Comparison of ENCODE assay signal across 18 cellular contexts in the genomic region with DNA sequence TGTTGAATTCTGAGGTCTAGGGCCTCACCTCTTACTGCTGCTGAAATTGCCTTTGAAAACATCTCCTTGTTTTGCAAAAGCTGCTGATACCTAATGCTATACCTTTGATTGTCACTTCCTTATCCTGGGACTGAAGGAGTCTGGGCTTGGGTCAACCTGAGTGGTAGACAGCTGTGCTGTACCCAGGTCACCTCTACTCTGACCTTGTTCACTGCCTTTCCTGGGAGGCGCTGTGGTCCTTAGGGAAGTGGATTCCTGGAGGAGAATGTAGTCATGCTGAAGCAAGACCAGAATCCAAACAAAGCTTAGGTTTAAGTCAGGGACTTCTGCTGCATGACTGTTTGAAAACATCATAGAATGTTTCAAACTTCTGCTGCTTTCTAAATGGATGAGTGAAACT.
DNase-seq lines count a peak whose midpoint lies in the region; ATAC-seq and TF ChIP-seq lines count a peak whose summit lies in the region.
"Had no signal": no experiment of that assay in that cellular context is flagged by ENCODE, and none has a peak within 500 bp of the region (broad histone marks: within the 10 kb centered on the region; RNA-seq: fewer than 3 reads in every experiment).

No MANE protein-coding gene starts in this region.

- no peak for TF ChIP-seq POLR2A in IMR-90 (IDR thresholded peaks at IDR 0.05; ENCODE audit: low read depth, low read length)
- TF ChIP-seq POLR2A in gastroesophageal sphincter (IDR thresholded peaks at IDR 0.05), result no peak

- H3K4me1 ChIP-seq in IMR-90 (ENCODE audit: control insufficient read depth, insufficient read depth, low read length) (peaks cover 8% of the 10 kb centered on the region), trophoblast cell (ENCODE audit: control insufficient read depth in 1 of 2, insufficient read depth in 2 of 2, low read length in 2 of 2) (peaks cover 0 to 2% of the 10 kb centered on the region in 2 experiments), gastroesophageal sphincter (no peaks in the 10 kb centered on the region)
- H3K4me1 ChIP-seq: HAP-1 had no signal

- H4K12ac ChIP-seq in trophoblast cell (ENCODE audit: low read depth, low read length), result no peak overlapping the region

- H2BK120ac ChIP-seq in IMR-90 (ENCODE audit: low read depth, low read length) (peak overlapping the region; percentile 72), trophoblast cell (ENCODE audit: insufficient read depth, low read length, poor library complexity) (no peak overlapping the region)

- peaks cover 3% of the 10 kb centered on the region; the same call in 1 of the 2 replicates for H3K9me1 ChIP-seq in IMR-90 (ENCODE audit: insufficient read depth, low read length)

- H4K20me1 ChIP-seq in IMR-90 (ENCODE audit: insufficient read depth, low read length), result no peaks in the 10 kb centered on the region

- H4K91ac ChIP-seq in IMR-90 (ENCODE audit: insufficient read depth, low read depth, low read length), result peak overlapping the region; percentile 71
- no peak overlapping the region for H4K91ac ChIP-seq in trophoblast cell (ENCODE audit: low read depth, low read length)

- intact Hi-C loops in IMR-90 (cut with micrococcal nuclease), result no loop called here

- H3K56ac ChIP-seq in IMR-90 (ENCODE audit: extremely low read depth, insufficient read depth, low read length), result no peak overlapping the region

- dilution Hi-C loops in IMR-90 (cut with HindIII; ENCODE audit: low sequenced_read_pairs, unreplicated experiment), result no loop called here

- H3K27me3 ChIP-seq in IMR-90 (ENCODE audit: control insufficient read depth, insufficient read depth, low read length), result no peaks in the 10 kb centered on the region
- no peaks in the 10 kb centered on the region for H3K27me3 ChIP-seq in trophoblast cell (ENCODE audit: insufficient read depth, low read length)
- H3K27me3 ChIP-seq in gastroesophageal sphincter, result no peaks in the 10 kb centered on the region

- in situ Hi-C loops in IMR-90 (cut with MboI; ENCODE audit: low sequenced_read_pairs), result no loop called here

- POLR2A ChIA-PET in IMR-90 (lab: Charles Lee; ENCODE audit: unreplicated experiment), result interaction anchor here (0.6 kb wide), 1 partner anchor 42 kb away, joined by 3 read pairs; no protein-coding TSS in a partner anchor
- POLR2A ChIA-PET in T-cell (lab: Charles Lee), result no interaction called here

- ATAC-seq in IMR-90 (ENCODE audit: low read depth) (peak; percentile 88), T-cell (replicated peaks in 1 of 4) (no peak), gastroesophageal sphincter (no peak)

- H3K9ac ChIP-seq in IMR-90 (ENCODE audit: low read depth, low read length), result no peak overlapping the region
- no peak overlapping the region for H3K9ac ChIP-seq in trophoblast cell (ENCODE audit: low read length)
- H3K9ac ChIP-seq: GM23248 had no signal

- CTCF ChIA-PET in IMR-90 (lab: Yijun Ruan, JAX) (interaction anchor here (0.6 kb wide), 6 partner anchors 10 to 1687 kb away, joined by 3 to 8 read pairs (median 4); no protein-coding TSS in a partner anchor), T-cell (lab: Charles Lee) (no interaction called here)

- peak overlapping the region; percentile 53; the same call in 1 of the 2 replicates for H3K4me2 ChIP-seq in IMR-90 (ENCODE audit: low read depth, low read length)
- no peak overlapping the region for H3K4me2 ChIP-seq in trophoblast cell (ENCODE audit: low read length)

- WGBS in IMR-90 (ENCODE audit: extremely low coverage in 2 of 2, insufficient read length in 1 of 2), 2 experiments, result no CpG with 5 or more reads among the region's 1 CpG
- WGBS in trophoblast cell (ENCODE audit: extremely low coverage, insufficient coverage, insufficient read length), result no CpG with 5 or more reads among the region's 1 CpG
- WGBS in gastroesophageal sphincter (ENCODE audit: low coverage in 1 of 2), 2 donors, result 60% methylated on average over 1 of the region's 1 CpG; no CpG with 5 or more reads in 1 of the 2 donors

- peak overlapping the region in 1 of 2 experiments; percentile 68; a peak in 2 of 4 replicates for H4K8ac ChIP-seq in IMR-90 (ENCODE audit: low read depth in 2 of 2, low read length in 2 of 2)
- H4K8ac ChIP-seq in trophoblast cell (ENCODE audit: low read depth, low read length), result no peak overlapping the region

- TF ChIP-seq CTCF in IMR-90 (conservative IDR thresholded peaks at IDR 0.05; ENCODE audit: low read depth, low read length) (0 out of 2 replicates have a peak, but pooled peaks have one; percentile 6), chondrocyte (IDR thresholded peaks at IDR 0.05) (no peak), gastroesophageal sphincter (IDR thresholded peaks at IDR 0.05) (no peak)

- H2AFZ ChIP-seq in IMR-90 (replicated peaks; ENCODE audit: low read length, poor library complexity), result peak overlapping the region; percentile 67
- no peak overlapping the region for H2AFZ ChIP-seq in trophoblast cell (ENCODE audit: insufficient read depth, low read length, poor library complexity)
- H2AFZ ChIP-seq: GM23248 had no signal

- peak; percentile 28 for DNase-seq in EH (ENCODE audit: low read depth)
- DNase-seq in IMR-90, result peak; percentile 47
- DNase-seq in chondrocyte (ENCODE audit: low spot score), result no peak
- DNase-seq in trophoblast cell, result no peak
- no peak for DNase-seq in T-cell
- no peak for DNase-seq in NCI-H2171 treated with DMSO at 0.1 percent for 48 hours (lab: John Stamatoyannopoulos, UW)
- DNase-seq in NCI-H748 (lab: John Stamatoyannopoulos, UW; ENCODE audit: unreplicated experiment), result no peak
- DNase-seq: ACHN; C1 segment of cervical spinal cord; CD4-positive, alpha-beta T cell; DND-41; GM23248; HFFc6; KG1 had no signal

- no peak for TF ChIP-seq EP300 in gastroesophageal sphincter (IDR thresholded peaks at IDR 0.05)

- H3K4me3 ChIP-seq in IMR-90 (ENCODE audit: insufficient read depth, low read depth, low read length) (no peak overlapping the region), trophoblast cell (ENCODE audit: low read depth, low read length) (no peak overlapping the region), gastroesophageal sphincter (no peak overlapping the region)
- H3K4me3 ChIP-seq: GM23248, HAP-1 had no signal

- H2AK9ac ChIP-seq in IMR-90 (replicated peaks; ENCODE audit: low read depth, low read length, poor library complexity), result peak overlapping the region; percentile 11

- H3K9me3 ChIP-seq in IMR-90 (ENCODE audit: control insufficient read depth, insufficient read depth, low read length) (peaks cover 3% of the 10 kb centered on the region; the same call in 1 of the 2 replicates), trophoblast cell (ENCODE audit: insufficient read depth, low read depth, low read length) (no peaks in the 10 kb centered on the region), gastroesophageal sphincter (peaks cover 0 to 20% (median 0%) of the 10 kb centered on the region in 3 donors)
- H3K9me3 ChIP-seq: HAP-1 had no signal

- TF ChIP-seq RAD21 in IMR-90 (IDR thresholded peaks at IDR 0.05; ENCODE audit: low read length), result no peak

- H3K27me3 Mint-ChIP-seq in chondrocyte (ENCODE audit: low read depth) (no peaks in the 10 kb centered on the region), T-cell (peaks cover 7 to 8% of the 10 kb centered on the region in 2 donors)

- BruUV-seq in IMR-90 (replicated peaks; lab: Mats Ljungman, UMichigan), result no TSS peak

- peaks cover 28% of the 10 kb centered on the region for H3K9me3 Mint-ChIP-seq in chondrocyte (ENCODE audit: low read depth)
- peaks cover 4 to 10% (median 7%) of the 10 kb centered on the region in 3 donors for H3K9me3 Mint-ChIP-seq in T-cell
- H3K9me3 Mint-ChIP-seq: CD4-positive, alpha-beta T cell had no signal

- H2AK5ac ChIP-seq in IMR-90 (ENCODE audit: low read depth, low read length) (peak overlapping the region; percentile 78; the same call in 1 of the 2 replicates), trophoblast cell (ENCODE audit: low read length) (no peak overlapping the region)

- H2BK5ac ChIP-seq in IMR-90 (ENCODE audit: low read depth, low read length, poor library complexity, severe bottlenecking) (peak overlapping the region; percentile 78), trophoblast cell (ENCODE audit: low read depth, low read length, poor library complexity) (no peak overlapping the region)

- peak overlapping the region; percentile 45 for H2BK12ac ChIP-seq in trophoblast cell (ENCODE audit: low read length)

- H3K27ac ChIP-seq in IMR-90 (ENCODE audit: insufficient read depth, low read length), result peak overlapping the region; percentile 62; the same call in 1 of the 2 replicates
- no peak overlapping the region for H3K27ac ChIP-seq in trophoblast cell (ENCODE audit: low read depth, low read length)
- no peak overlapping the region for H3K27ac ChIP-seq in gastroesophageal sphincter
- H3K27ac ChIP-seq: GM23248 had no signal

- H3K79me2 ChIP-seq in trophoblast cell (ENCODE audit: control insufficient read depth, insufficient read depth, low read length, poor library complexity), result no peaks in the 10 kb centered on the region

- H3K36me3 Mint-ChIP-seq in chondrocyte (ENCODE audit: low read depth) (peaks cover 6% of the 10 kb centered on the region), T-cell (no peaks in the 10 kb centered on the region)
- H3K36me3 Mint-ChIP-seq: IgD-negative memory B cell had no signal

- H3K79me1 ChIP-seq in IMR-90 (ENCODE audit: low read depth in 1 of 2, low read length in 2 of 2) (peaks cover 4 to 11% of the 10 kb centered on the region in 2 experiments; a peak in 3 of 4 replicates), trophoblast cell (ENCODE audit: low read length) (peaks cover 2% of the 10 kb centered on the region)

- H3K36me3 ChIP-seq in IMR-90 (ENCODE audit: control insufficient read depth, insufficient read depth, low read length) (no peaks in the 10 kb centered on the region), trophoblast cell (ENCODE audit: control insufficient read depth in 1 of 2, insufficient read depth in 2 of 2, low read length in 2 of 2) (no peaks in the 10 kb centered on the region), gastroesophageal sphincter (no peaks in the 10 kb centered on the region)
- H3K36me3 ChIP-seq: HAP-1 had no signal

- H3K18ac ChIP-seq in IMR-90 (ENCODE audit: low read depth, low read length), result peak overlapping the region; percentile 88
- H3K18ac ChIP-seq in trophoblast cell (ENCODE audit: low read length), result no peak overlapping the region

- H3K14ac ChIP-seq in IMR-90 (replicated peaks; ENCODE audit: low read depth, low read length) (peak overlapping the region; percentile 83), trophoblast cell (ENCODE audit: low read length) (no peak overlapping the region)

- H4K5ac ChIP-seq in IMR-90 (ENCODE audit: low read depth, low read length), result peak overlapping the region; percentile 92

- peak overlapping the region; percentile 90; the same call in 2 of the 3 replicates for H2BK15ac ChIP-seq in IMR-90 (ENCODE audit: low read depth, low read length)

- H3K4ac ChIP-seq in IMR-90 (ENCODE audit: low read depth, low read length) (peak overlapping the region; percentile 71), trophoblast cell (ENCODE audit: low read depth, low read length) (no peak overlapping the region)

- H2BK20ac ChIP-seq in IMR-90 (ENCODE audit: low read depth, low read length), result peak overlapping the region; percentile 83

- peak overlapping the region; percentile 49; the same call in 1 of the 2 replicates for H3K23ac ChIP-seq in IMR-90 (ENCODE audit: low read depth, low read length)
- H3K23ac ChIP-seq in trophoblast cell (ENCODE audit: low read length), result no peak overlapping the region

- H3K27ac Mint-ChIP-seq in chondrocyte (ENCODE audit: unreplicated experiment) (peak overlapping the region; percentile 70), T-cell (no peak overlapping the region)
- H3K27ac Mint-ChIP-seq: B cell; CD4-positive, alpha-beta T cell; HFFc6; IgD-negative memory B cell had no signal

- H3K4me1 Mint-ChIP-seq in chondrocyte (ENCODE audit: low read depth) (peaks cover 45% of the 10 kb centered on the region), T-cell (no peaks in the 10 kb centered on the region)
- H3K4me1 Mint-ChIP-seq: B cell, IgD-negative memory B cell had no signal

- H3K4me3 Mint-ChIP-seq in chondrocyte (ENCODE audit: unreplicated experiment) (no peak overlapping the region), T-cell (no peak overlapping the region)
- H3K4me3 Mint-ChIP-seq: B cell; CD4-positive, alpha-beta T cell; HFFc6; IgD-negative memory B cell had no signal

Comparison
In these comparisons a context has a peak if more than half of its experiments do, and no peak if none do; other contexts are left out.
1. DNase-seq: peak in EH (single experiment) and IMR-90 (single experiment); none in chondrocyte (single experiment), trophoblast cell (0 of 2), T-cell (0 of 34), NCI-H2171 treated with DMSO at 0.1 percent for 48 hours (single experiment) and NCI-H748 (single experiment).